In genomic region chr6:111461860-111462259, GRCh38 we compare ENCODE assay signal across 12 cellular contexts. TPM values are rescaled to one million over a fixed set of nuclear protein-coding genes. Genes with fewer than 3 reads are reported as not detected.
DNase-seq lines count a peak whose midpoint lies in the region; ATAC-seq and TF ChIP-seq lines count a peak whose summit lies in the region.
"Had no signal": no experiment of that assay in that cellular context is flagged by ENCODE, and none has a peak within 500 bp of the region (broad histone marks: within the 10 kb centered on the region; RNA-seq: fewer than 3 reads in every experiment).

No MANE protein-coding gene starts in this region.

- H3K36me3 ChIP-seq in OCI-LY7 (ENCODE audit: insufficient read depth, low read length) (peaks cover 63% of the 10 kb centered on the region), psoas muscle (ENCODE audit: insufficient read depth in 1 of 2, low read depth in 1 of 2) (peaks cover 5 to 12% of the 10 kb centered on the region in 2 donors)
- H3K36me3 ChIP-seq: HAP-1, lower lobe of right lung had no signal

- peaks cover 28% of the 10 kb centered on the region for H3K36me3 Mint-ChIP-seq in T-helper 1 cell treated with Interleukin-12 subunit alpha and Interleukin-12 subunit beta and Interleukin-4 antibody, amounts not matched to agents 30 μg/mL and 1 μg/mL, for 36 hours (ENCODE audit: low read depth)
- peaks cover 34% of the 10 kb centered on the region for H3K36me3 Mint-ChIP-seq in osteocyte (ENCODE audit: unreplicated experiment)

- H3K9me3 ChIP-seq in OCI-LY7 (ENCODE audit: low read length) (peaks cover 29% of the 10 kb centered on the region), psoas muscle (peaks cover 11% of the 10 kb centered on the region)
- H3K9me3 ChIP-seq: HAP-1 had no signal

- peaks cover 27% of the 10 kb centered on the region for H3K9me3 Mint-ChIP-seq in T-helper 1 cell treated with Interleukin-12 subunit alpha and Interleukin-12 subunit beta and Interleukin-4 antibody, amounts not matched to agents 30 μg/mL and 1 μg/mL, for 36 hours
- H3K9me3 Mint-ChIP-seq in osteocyte (ENCODE audit: unreplicated experiment), result peaks cover 27% of the 10 kb centered on the region

- H3K79me2 ChIP-seq in OCI-LY7 (ENCODE audit: insufficient read depth, low read depth, low read length), result peaks cover 88% of the 10 kb centered on the region

- H2AFZ ChIP-seq in OCI-LY7 (ENCODE audit: low read length), result no peak overlapping the region

- H4K20me1 ChIP-seq in OCI-LY7 (ENCODE audit: insufficient read depth, low read length), result no peaks in the 10 kb centered on the region

- intact Hi-C loops in OCI-LY7 (cut with micrococcal nuclease; ENCODE audit: unreplicated experiment), result no loop called here
- intact Hi-C loops in psoas muscle (cut with DNase I), result loop anchor here (5.0 to 10.0 kb wide), 2 partner anchors 40 to 97 kb away; no protein-coding TSS in a partner anchor

- TF ChIP-seq CTCF in OCI-LY7 (conservative IDR thresholded peaks at IDR 0.05; ENCODE audit: low read length), result no peak
- no peak for TF ChIP-seq CTCF in coronary artery (IDR thresholded peaks at IDR 0.05)
- no peak for TF ChIP-seq CTCF in osteocyte (IDR thresholded peaks at IDR 0.05)
- TF ChIP-seq CTCF in psoas muscle (IDR thresholded peaks at IDR 0.05), result no peak

- peak overlapping the region; percentile 8; the same call in 1 of the 2 replicates for H3K4me2 ChIP-seq in OCI-LY7 (ENCODE audit: low read length)

- no peaks in the 10 kb centered on the region for H3K9me2 ChIP-seq in OCI-LY7 (ENCODE audit: insufficient read depth, low read length)

- DNase-seq in T-helper 1 cell, result no peak
- DNase-seq in OCI-LY7 (ENCODE audit: low spot score), result no peak
- DNase-seq in coronary artery (ENCODE audit: low spot score), result no peak
- DNase-seq in osteocyte (ENCODE audit: extremely low spot score, unreplicated experiment), result no peak
- no peak for DNase-seq in cerebellar cortex (ENCODE audit: low spot score)
- DNase-seq in psoas muscle, result no peak
- no peak for DNase-seq in effector CD8-positive, alpha-beta T cell (lab: John Stamatoyannopoulos, UW)
- DNase-seq: lower lobe of right lung, MV-4-11 had no signal

- H3K4me3 ChIP-seq in OCI-LY7 (ENCODE audit: low read depth, low read length, poor library complexity, severe bottlenecking), result no peak overlapping the region
- H3K4me3 ChIP-seq in coronary artery, result peak overlapping the region; percentile 32
- no peak overlapping the region for H3K4me3 ChIP-seq in psoas muscle
- H3K4me3 ChIP-seq: HAP-1, lower lobe of right lung had no signal

- POLR2A ChIA-PET in OCI-LY7 (lab: Charles Lee), result interaction anchor here (1.3 kb wide), 1 partner anchor 11 kb away, joined by 5 read pairs; no protein-coding TSS in a partner anchor

- H3K4me1 ChIP-seq in OCI-LY7 (ENCODE audit: insufficient read depth, low read length, poor library complexity, severe bottlenecking), result no peaks in the 10 kb centered on the region
- peaks cover 23% of the 10 kb centered on the region for H3K4me1 ChIP-seq in psoas muscle
- H3K4me1 ChIP-seq: HAP-1 had no signal

- H3K27me3 ChIP-seq in psoas muscle (ENCODE audit: insufficient read depth in 3 of 3, low read length in 2 of 3), result no peaks in the 10 kb centered on the region

- peak overlapping the region; percentile 50 for H3K4me3 Mint-ChIP-seq in T-helper 1 cell treated with Interleukin-12 subunit alpha and Interleukin-12 subunit beta and Interleukin-4 antibody, amounts not matched to agents 30 μg/mL and 1 μg/mL, for 36 hours
- peak overlapping the region; percentile 32 for H3K4me3 Mint-ChIP-seq in osteocyte (ENCODE audit: unreplicated experiment)

- no peak for ATAC-seq in psoas muscle
- ATAC-seq: SK-N-SH treated with all-trans-retinoic acid at 6 μM for 48 hours had no signal

- H3K4me1 Mint-ChIP-seq in T-helper 1 cell treated with Interleukin-12 subunit alpha and Interleukin-12 subunit beta and Interleukin-4 antibody, amounts not matched to agents 30 μg/mL and 1 μg/mL, for 36 hours (ENCODE audit: low read depth), result peaks cover 20% of the 10 kb centered on the region
- H3K4me1 Mint-ChIP-seq in osteocyte (ENCODE audit: unreplicated experiment), result peaks cover 26% of the 10 kb centered on the region

- H3K27ac ChIP-seq in OCI-LY7 (ENCODE audit: low read depth, low read length, poor library complexity, severe bottlenecking) (no peak overlapping the region), coronary artery (no peak overlapping the region), psoas muscle (no peak overlapping the region)
- H3K27ac ChIP-seq: lower lobe of right lung had no signal

- CTCF ChIA-PET in OCI-LY7 (lab: Charles Lee; ENCODE audit: unreplicated experiment), result no interaction called here

- H3K27ac Mint-ChIP-seq in T-helper 1 cell treated with Interleukin-12 subunit alpha and Interleukin-12 subunit beta and Interleukin-4 antibody, amounts not matched to agents 30 μg/mL and 1 μg/mL, for 36 hours, result peak overlapping the region; percentile 29
- peak overlapping the region; percentile 72 for H3K27ac Mint-ChIP-seq in osteocyte (ENCODE audit: unreplicated experiment)

- BruUV-seq in OCI-LY7 (replicated peaks; lab: Mats Ljungman, UMichigan), result no TSS peak

- no peaks in the 10 kb centered on the region for H3K27me3 Mint-ChIP-seq in T-helper 1 cell treated with Interleukin-12 subunit alpha and Interleukin-12 subunit beta and Interleukin-4 antibody, amounts not matched to agents 30 μg/mL and 1 μg/mL, for 36 hours (ENCODE audit: low read depth)
- no peaks in the 10 kb centered on the region for H3K27me3 Mint-ChIP-seq in osteocyte (ENCODE audit: unreplicated experiment)

RNA-seq across cellular contexts. Expression of gene REV3L, which starts 21.2 kb away (rescaled TPM):
- 24.8 and 26.6 TPM in 2 replicates for total RNA-seq in OCI-LY7 (2014; rRNA removed; shearing (Covaris generic))
- total RNA-seq in OCI-LY7 (2022) (33.4 and 34.9 TPM in 2 replicates), osteocyte (26.4 and 29.4 TPM in 2 replicates), psoas muscle (10 to 100 TPM; 18.8 to 36.3 (median 30.7) TPM)
- polyA plus RNA-seq in psoas muscle, result 10 to 100 TPM in 2 of 3 donors, 1 to 10 TPM in 1; 9.0 to 11.6 (median 11.3) TPM
